Comparison of ENCODE assay signal across 8 cellular contexts in genomic region chr15:98548172-98548971, GRCh38.
A peak's percentile ranks its signal among the peaks of the same experiment; 100 is the strongest.
DNase-seq lines count a peak whose midpoint lies in the region; ATAC-seq, FAIRE-seq and TF ChIP-seq lines count a peak whose summit lies in the region.

No MANE protein-coding gene starts in this region.

- H4K20me1 ChIP-seq in H1 (replicated peaks in 1 of 2; ENCODE audit: control insufficient read depth in 1 of 2, insufficient read depth in 2 of 2, low read length in 2 of 2): no peaks in the 10 kb centered on the region

- TF ChIP-seq RAD21 in H1 (IDR thresholded peaks at IDR 0.05 in 1 of 2, conservative IDR thresholded peaks at IDR 0.05 in 1 of 2; ENCODE audit: low read depth in 2 of 2, low read length in 2 of 2): peak; percentile 5 to 29; a peak in 3 of 4 replicates

- no peak overlapping the region for H2BK5ac ChIP-seq in H1 (ENCODE audit: low read depth, low read length)

- peaks cover 11% of the 10 kb centered on the region; the same call in 1 of the 2 replicates for H3K23me2 ChIP-seq in H1 (ENCODE audit: low read depth, low read length)

- POLR2A ChIA-PET in H1 (lab: Charles Lee; ENCODE audit: partially characterized antibody): no interaction called here

- H3K14ac ChIP-seq in H1 (ENCODE audit: insufficient read length): no peak overlapping the region

- H3K9me3 ChIP-seq in H1 (ENCODE audit: insufficient read depth in 2 of 2, low read depth in 1 of 2, low read length in 1 of 2): no peaks in the 10 kb centered on the region

- H3K79me1 ChIP-seq in H1 (ENCODE audit: low read depth, low read length): no peaks in the 10 kb centered on the region

- H3K27me3 ChIP-seq in H1 (replicated peaks in 1 of 4; ENCODE audit: control insufficient read depth in 3 of 4, extremely low read depth in 1 of 4, insufficient read depth in 3 of 4, low read length in 3 of 4): peaks cover 0 to 10% (median 8%) of the 10 kb centered on the region in 4 experiments; a peak in 5 of 7 replicates

- no peak overlapping the region for H3K4ac ChIP-seq in H1 (replicated peaks; ENCODE audit: insufficient read length, low read depth, low read length)

- peaks cover 0 to 4% (median 4%) of the 10 kb centered on the region in 4 experiments; a peak in 6 of 7 replicates for H3K4me1 ChIP-seq in H1 (replicated peaks in 1 of 4; ENCODE audit: control insufficient read depth in 3 of 4, insufficient read depth in 4 of 4, low read length in 3 of 4)

- peak overlapping the region; percentile 71; the same call in 1 of the 2 replicates for H3K18ac ChIP-seq in H1 (ENCODE audit: extremely low read depth, low read length)

- no peak overlapping the region for H3K27ac ChIP-seq in H1 (ENCODE audit: low read depth, low read length)

- no peak overlapping the region for H2BK120ac ChIP-seq in H1 (replicated peaks; ENCODE audit: low read depth, low read length)

- peak; percentile 22 to 46 (median 40) for TF ChIP-seq CTCF in H1 (IDR thresholded peaks at IDR 0.05; ENCODE audit: control extremely low read depth in 1 of 3, insufficient read depth in 1 of 3, low read depth in 1 of 3, low read length in 3 of 3)

- no peak overlapping the region for H2BK20ac ChIP-seq in H1 (ENCODE audit: low read length)

- CTCF ChIA-PET in H1 (lab: Charles Lee; ENCODE audit: partially characterized antibody): interaction anchor here (0.7 to 3.1 kb wide), 12 partner anchors 10 to 113 kb away, joined by 3 to 21 read pairs (median 4); no protein-coding TSS in a partner anchor

- WGBS in H1 (ENCODE audit: extremely low coverage in 1 of 2, insufficient coverage in 1 of 2, insufficient read length in 1 of 2, insufficient replicate concordance in 2 of 2, low coverage in 1 of 2, low lambda C conversion rate in 2 of 2, missing lambda C conversion rate in 1 of 2), 2 experiments: 2% methylated on average over 58 of the region's 63 CpGs; no CpG with 5 or more reads in 1 of the 2 experiments

- H2BK12ac ChIP-seq in H1 (ENCODE audit: low read depth, low read length): no peak overlapping the region

- no peak overlapping the region for H2AK5ac ChIP-seq in H1 (ENCODE audit: low read depth, low read length)

- peak overlapping the region; percentile 64 to 93 for H3K4me2 ChIP-seq in H1 (ENCODE audit: insufficient read depth in 1 of 2, low read depth in 2 of 2, low read length in 2 of 2)

- no peak for TF ChIP-seq POLR2A in H1 (IDR thresholded peaks at IDR 0.05; ENCODE audit: control extremely low read depth in 1 of 2, low read depth in 2 of 2, low read length in 2 of 2)

- peak overlapping the region; percentile 1 for H4K91ac ChIP-seq in H1 (replicated peaks; ENCODE audit: insufficient read length, low read length)

- peak overlapping the region; percentile 47 to 61 (median 55) for H3K4me3 ChIP-seq in H1 (ENCODE audit: extremely low read depth in 1 of 4, insufficient read depth in 2 of 4, low read depth in 3 of 4, low read length in 4 of 4)

- no peak overlapping the region for H3K23ac ChIP-seq in H1 (ENCODE audit: insufficient read length)

- H3K9ac ChIP-seq in H1 (replicated peaks in 1 of 4; ENCODE audit: extremely low read depth in 1 of 4, low read depth in 3 of 4, low read length in 3 of 4): peak overlapping the region in 1 of 4 experiments; percentile 28; a peak in 1 of 7 replicates

- no peaks in the 10 kb centered on the region for H3K36me3 ChIP-seq in H1 (ENCODE audit: control insufficient read depth in 2 of 4, insufficient read depth in 4 of 4, low read length in 3 of 4)

- H4K5ac ChIP-seq in H1 (ENCODE audit: insufficient read length, low read depth, low read length): no peak overlapping the region

- no peak overlapping the region for H3K56ac ChIP-seq in H1 (replicated peaks; ENCODE audit: insufficient read length, low read depth, low read length)

- H2BK15ac ChIP-seq in H1 (ENCODE audit: low read length): no peak overlapping the region

- H2AFZ ChIP-seq in H1 (ENCODE audit: low read length): peak overlapping the region; percentile 94

- DNase-seq in 8988T: peak; percentile 57
- DNase-seq in HK-2 (ENCODE audit: unreplicated experiment): peak; percentile 53
- DNase-seq in activated CD4-positive, alpha-beta T cell treated with anti-CD3 and anti-CD28 coated beads, Interleukin-2, amount 50 U/mL, for 48 hours: peak; percentile 54 to 59
- peak; percentile 23 to 82 for DNase-seq in H1 (ENCODE audit: low read depth in 1 of 2, low spot score in 2 of 2)
- DNase-seq in lung microvascular endothelial cell (ENCODE audit: low read depth in 2 of 2): peak; percentile 23 to 37
- peak; percentile 44 to 45 for DNase-seq in stimulated activated CD4-positive, alpha-beta T cell treated with anti-CD3 and anti-CD28 coated beads, Interleukin-4, amount 100 ng/mL, for 48 hours (ENCODE audit: low read depth in 2 of 2)
- DNase-seq in NCI-H187 treated with DMSO at 0.1 percent for 48 hours (lab: John Stamatoyannopoulos, UW): no peak

- peak overlapping the region; percentile 58; the same call in 1 of the 2 replicates for H4K8ac ChIP-seq in H1 (ENCODE audit: extremely low read depth, insufficient read depth, low read length)

- no peak for ATAC-seq in GM21786 (IDR thresholded peaks at IDR 0.05; ENCODE audit: unreplicated experiment)

- no peak for TF ChIP-seq EP300 in H1 (IDR thresholded peaks at IDR 0.05; ENCODE audit: borderline replicate concordance in 1 of 2, low read depth in 2 of 2, low read length in 2 of 2)

- no peaks in the 10 kb centered on the region for H3K79me2 ChIP-seq in H1 (ENCODE audit: control insufficient read depth in 1 of 2, insufficient read depth in 2 of 2, low read length in 2 of 2)

- FAIRE-seq in H1 (lab: Jason Lieb, UNC): peak; percentile 36

TF ChIP-seq in H1, 55 proteins besides CTCF, POLR2A, EP300 and RAD21:
- TF ChIP-seq RBBP5 (IDR thresholded peaks at IDR 0.05; ENCODE audit: borderline replicate concordance, low read depth, low read length): 0 out of 2 replicates have a peak, but pooled peaks have one; percentile 70
- 0 out of 2 replicates have a peak, but pooled peaks have one; percentile 33 for TF ChIP-seq TAF1 (IDR thresholded peaks at IDR 0.05; ENCODE audit: low read depth, low read length)
- TF ChIP-seq BACH1 (IDR thresholded peaks at IDR 0.05; ENCODE audit: low read length): peak; percentile 49; the same call in 1 of the 2 replicates
- TF ChIP-seq CTBP2 (IDR thresholded peaks at IDR 0.05; ENCODE audit: borderline replicate concordance, insufficient read depth, insufficient read length, low read length): peak; percentile 37
- TF ChIP-seq E2F6 (IDR thresholded peaks at IDR 0.05): peak; percentile 91
- TF ChIP-seq KDM4A (IDR thresholded peaks at IDR 0.05; ENCODE audit: low read depth, low read length, severe bottlenecking): peak; percentile 90
- TF ChIP-seq ATF3 (IDR thresholded peaks at IDR 0.05; ENCODE audit: insufficient read depth, low read depth, low read length): peak; percentile 75
- TF ChIP-seq PHF8 (conservative IDR thresholded peaks at IDR 0.05; ENCODE audit: low read depth, low read length): peak; percentile 41
- no peak for TF ChIP-seq GABPA (IDR thresholded peaks at IDR 0.05; ENCODE audit: borderline replicate concordance, insufficient read depth, low read length)
- TF ChIP-seq, protein P1, sequence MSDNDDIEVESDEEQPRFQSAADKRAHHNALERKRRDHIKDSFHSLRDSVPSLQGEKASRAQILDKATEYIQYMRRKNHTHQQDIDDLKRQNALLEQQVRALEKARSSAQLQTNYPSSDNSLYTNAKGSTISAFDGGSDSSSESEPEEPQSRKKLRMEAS (IDR thresholded peaks at IDR 0.05): peak; percentile 96
- TF ChIP-seq SUZ12 (IDR thresholded peaks at IDR 0.05; ENCODE audit: low read length): no peak; the same call in 1 of the 2 replicates
- peak; percentile 30; the same call in 1 of the 2 replicates for TF ChIP-seq SP4 (IDR thresholded peaks at IDR 0.05; ENCODE audit: low read length)
- TF ChIP-seq ASH2L (IDR thresholded peaks at IDR 0.05; ENCODE audit: low read length): peak; percentile 95
- no peak for TF ChIP-seq HDAC2 (IDR thresholded peaks at IDR 0.05; ENCODE audit: borderline replicate concordance in 1 of 2, low read depth in 2 of 2, low read length in 2 of 2)
- TF ChIP-seq KDM5A (IDR thresholded peaks at IDR 0.05; ENCODE audit: low read length): no peak
- no peak for TF ChIP-seq SIRT6 (IDR thresholded peaks at IDR 0.05; ENCODE audit: low read length)
- TF ChIP-seq TBP (IDR thresholded peaks at IDR 0.05; ENCODE audit: low read depth, low read length): no peak
- peak; percentile 87 for TF ChIP-seq USF2 (IDR thresholded peaks at IDR 0.05; ENCODE audit: low read length)
- peak; percentile 36 for TF ChIP-seq EZH2 (IDR thresholded peaks at IDR 0.05; ENCODE audit: low read depth, low read length, severe bottlenecking)
- peak; percentile 47 for TF ChIP-seq RNF2 (IDR thresholded peaks at IDR 0.05; ENCODE audit: borderline replicate concordance, low read depth, low read length, missing control alignments, poor library complexity, severe bottlenecking)
- TF ChIP-seq SAP30 (IDR thresholded peaks at IDR 0.05; ENCODE audit: insufficient read depth, insufficient replicate concordance, low read length): no peak
- TF ChIP-seq SIN3A (conservative IDR thresholded peaks at IDR 0.05 in 1 of 2, IDR thresholded peaks at IDR 0.05 in 1 of 2; ENCODE audit: low read depth in 1 of 2, low read length in 2 of 2): peak; percentile 25 to 79; a peak in 2 of 4 replicates
